14 cellular contexts compared by ENCODE assay signal in genomic region chr3:23036728-23037127, GRCh38.
DNase-seq lines count a peak whose midpoint lies in the region; ATAC-seq, FAIRE-seq and TF ChIP-seq lines count a peak whose summit lies in the region.
"Had no signal": no experiment of that assay in that cellular context is flagged by ENCODE, and none has a peak within 500 bp of the region (broad histone marks: within the 10 kb centered on the region; RNA-seq: fewer than 3 reads in every experiment).

No MANE protein-coding gene starts in this region.

- no peaks in the 10 kb centered on the region for H3K4me1 ChIP-seq in astrocyte (ENCODE audit: insufficient read depth, low read length)

- H3K4me3 Mint-ChIP-seq in astrocyte (ENCODE audit: unreplicated experiment), result no peak overlapping the region
- H3K4me3 Mint-ChIP-seq: activated CD4-positive, alpha-beta T cell treated with anti-CD3 and anti-CD28 coated beads, Interleukin-2, amount 10 ng/mL, durations not matched to agents 7 days and 5 days had no signal

- peaks cover 13% of the 10 kb centered on the region for H3K4me1 Mint-ChIP-seq in astrocyte (ENCODE audit: low read depth, unreplicated experiment)

- H3K4me3 ChIP-seq in astrocyte (ENCODE audit: insufficient read depth, low read depth, low read length), result no peak overlapping the region
- H3K4me3 ChIP-seq: ovary had no signal

- no peaks in the 10 kb centered on the region for H3K9me3 ChIP-seq in astrocyte (ENCODE audit: insufficient read depth, low read depth, low read length)
- H3K9me3 ChIP-seq: ovary had no signal

- DNase-seq in EH (ENCODE audit: low read depth) (peak; percentile 54), astrocyte (ENCODE audit: low read depth) (no peak), NCI-H1105 (lab: John Stamatoyannopoulos, UW) (no peak), RKO (ENCODE audit: low spot score) (no peak), NCI-H345 (lab: John Stamatoyannopoulos, UW) (no peak), COLO668 (lab: John Stamatoyannopoulos, UW; ENCODE audit: unreplicated experiment) (no peak)
- DNase-seq: activated CD4-positive, alpha-beta T cell treated with anti-CD3 and anti-CD28 coated beads, Interleukin-2, amount 10 ng/mL, durations not matched to agents 7 days and 5 days; NCI-H774; ovary; stimulated activated CD4-positive, alpha-beta T cell treated with anti-CD3 and anti-CD28 coated beads, Interleukin-15, amount 100 ng/mL, for 24 hours had no signal

- H3K27ac ChIP-seq in astrocyte (ENCODE audit: low read depth, low read length), result no peak overlapping the region
- H3K27ac ChIP-seq: ovary had no signal

- H3K27me3 ChIP-seq in astrocyte (ENCODE audit: insufficient read depth, low read length), result no peaks in the 10 kb centered on the region
- H3K27me3 ChIP-seq: ovary had no signal

- no peak overlapping the region for H2AFZ ChIP-seq in astrocyte (ENCODE audit: low read depth, low read length)

- peaks cover 6% of the 10 kb centered on the region for H3K27me3 Mint-ChIP-seq in astrocyte (ENCODE audit: low read depth, unreplicated experiment)
- H3K27me3 Mint-ChIP-seq: activated CD4-positive, alpha-beta T cell treated with anti-CD3 and anti-CD28 coated beads, Interleukin-2, amount 10 ng/mL, durations not matched to agents 7 days and 5 days had no signal

- peaks cover 10% of the 10 kb centered on the region for H3K9me3 Mint-ChIP-seq in astrocyte (ENCODE audit: unreplicated experiment)

- no peak for FAIRE-seq in astrocyte (lab: Jason Lieb, UNC)
- FAIRE-seq: frontal cortex had no signal

- H4K20me1 ChIP-seq in astrocyte (ENCODE audit: insufficient read depth, low read length), result no peaks in the 10 kb centered on the region

- TF ChIP-seq CTCF in astrocyte (IDR thresholded peaks at IDR 0.05; ENCODE audit: insufficient read depth, low read depth, low read length), result no peak

- H3K4me2 ChIP-seq in astrocyte (ENCODE audit: low read length), result no peak overlapping the region

- H3K36me3 Mint-ChIP-seq in astrocyte (ENCODE audit: low read depth, unreplicated experiment), result peaks cover 5% of the 10 kb centered on the region

- H3K36me3 ChIP-seq in astrocyte (ENCODE audit: insufficient read depth, low read length), result no peaks in the 10 kb centered on the region
- H3K36me3 ChIP-seq: ovary had no signal

- peak overlapping the region; percentile 29 for H3K27ac Mint-ChIP-seq in astrocyte (ENCODE audit: unreplicated experiment)
- H3K27ac Mint-ChIP-seq: activated CD4-positive, alpha-beta T cell treated with anti-CD3 and anti-CD28 coated beads, Interleukin-2, amount 10 ng/mL, durations not matched to agents 7 days and 5 days had no signal

- H3K79me2 ChIP-seq in astrocyte (ENCODE audit: insufficient read depth, low read length), result no peaks in the 10 kb centered on the region

- ATAC-seq in GM19452 (IDR thresholded peaks at IDR 0.05; ENCODE audit: unreplicated experiment), result peak; percentile 87
- peak; percentile 60 for ATAC-seq in HG03045 (IDR thresholded peaks at IDR 0.05; ENCODE audit: unreplicated experiment)
- ATAC-seq: left lobe of liver had no signal

- no peak overlapping the region for H3K9ac ChIP-seq in astrocyte (ENCODE audit: low read length)
